In the genomic region with DNA sequence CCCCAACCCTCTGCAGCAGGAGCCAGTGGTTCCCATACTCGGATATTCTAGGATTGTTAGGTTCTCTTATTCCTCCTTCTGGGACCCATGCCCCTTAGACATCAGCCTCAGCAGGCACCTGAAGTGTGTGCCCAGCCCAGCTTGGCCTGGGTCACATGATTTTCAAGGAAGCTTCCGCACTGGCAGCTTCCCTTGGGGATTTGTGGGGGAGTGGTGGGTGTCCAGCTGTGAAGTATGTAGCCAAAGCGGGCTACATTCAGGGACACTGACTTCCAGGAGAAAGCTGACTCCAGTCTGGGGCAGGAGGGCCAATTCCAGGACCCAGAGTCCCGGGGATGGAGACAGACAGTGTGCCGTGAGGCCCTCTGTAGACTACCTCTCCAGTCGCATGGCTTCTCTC, we compare ENCODE assay signal across 8 cellular contexts. TPM values are rescaled to one million over a fixed set of nuclear protein-coding genes. Genes with fewer than 3 reads are reported as not detected.
DNase-seq lines count a peak whose midpoint lies in the region; ATAC-seq and TF ChIP-seq lines count a peak whose summit lies in the region.

No MANE protein-coding gene starts in this region.

- H3K4me3 ChIP-seq in left ventricle myocardium inferior (peak overlapping the region; percentile 81), fibroblast of villous mesenchyme (ENCODE audit: low read depth, low read length) (peak overlapping the region; percentile 73), ovary (peak overlapping the region; percentile 49)

- no peaks in the 10 kb centered on the region for H3K27me3 Mint-ChIP-seq in activated B cell treated with CpG ODN at 0.5 μM for 24 hours

- TF ChIP-seq EP300 in ovary (IDR thresholded peaks at IDR 0.05) = no peak

- H3K27ac ChIP-seq in left ventricle myocardium inferior (replicated peaks) (peak overlapping the region; percentile 97), ovary (peak overlapping the region; percentile 96 to 99)

- H3K4me1 Mint-ChIP-seq in activated B cell treated with CpG ODN at 0.5 μM for 24 hours = peaks cover 62% of the 10 kb centered on the region

- ATAC-seq in left cardiac atrium (no peak), activated B cell treated with CpG ODN at 0.5 μM for 24 hours (ENCODE audit: low read depth) (peak; percentile 20), GM19455 (IDR thresholded peaks at IDR 0.05; ENCODE audit: unreplicated experiment) (no peak), HG02571 (IDR thresholded peaks at IDR 0.05; ENCODE audit: unreplicated experiment) (no peak)

- WGBS in ovary, 3 donors = 0 to 1% (median 1%) methylated on average over 6 of the region's 6 CpGs

- H3K4me3 Mint-ChIP-seq in activated B cell treated with CpG ODN at 0.5 μM for 24 hours = peak overlapping the region; percentile 85

- H3K36me3 ChIP-seq in left ventricle myocardium inferior = no peaks in the 10 kb centered on the region
- no peaks in the 10 kb centered on the region for H3K36me3 ChIP-seq in ovary

- TF ChIP-seq POLR2A in ovary (IDR thresholded peaks at IDR 0.05) = no peak

- H3K4me1 ChIP-seq in left ventricle myocardium inferior = peaks cover 80% of the 10 kb centered on the region
- H3K4me1 ChIP-seq in ovary (ENCODE audit: insufficient read depth) = peaks cover 22% of the 10 kb centered on the region

- CTCF ChIA-PET in activated B cell treated with CpG ODN at 0.5 μM for 24 hours (lab: Charles Lee) = interaction anchor here (0.5 to 1.8 kb wide), 3 partner anchors 13 to 304 kb away, joined by 3 to 13 read pairs (median 4); partner anchors contain the start of gene PPRC1

- no peaks in the 10 kb centered on the region for H3K9me3 ChIP-seq in left ventricle myocardium inferior (replicated peaks)
- no peaks in the 10 kb centered on the region for H3K9me3 ChIP-seq in ovary

- H3K27me3 ChIP-seq in left ventricle myocardium inferior (ENCODE audit: low read depth) (no peaks in the 10 kb centered on the region), ovary (no peaks in the 10 kb centered on the region)

- POLR2A ChIA-PET in activated B cell treated with CpG ODN at 0.5 μM for 24 hours (lab: Charles Lee) = interaction anchor here (0.7 to 1.5 kb wide), 7 partner anchors 8 to 301 kb away, joined by 3 to 10 read pairs (median 6); partner anchors contain the start of genes OGA and PPRC1

- peak overlapping the region; percentile 94 for H3K27ac Mint-ChIP-seq in activated B cell treated with CpG ODN at 0.5 μM for 24 hours

- no peaks in the 10 kb centered on the region for H3K9me3 Mint-ChIP-seq in activated B cell treated with CpG ODN at 0.5 μM for 24 hours

- intact Hi-C loops in left ventricle myocardium inferior (cut with micrococcal nuclease) = no loop called here
- intact Hi-C loops in left cardiac atrium (cut with DNase I) = loop anchor here in 1 of 2 donors (5.0 kb wide), 1 partner anchor 47 kb away; no protein-coding TSS in a partner anchor
- intact Hi-C loops in activated B cell treated with CpG ODN at 0.5 μM for 24 hours (cut with micrococcal nuclease) = loop anchor here (1.0 to 5.0 kb wide), 3 partner anchors 54 to 523 kb away; partner anchors contain the start of genes HPS6, NPM3 and TRIM8
- intact Hi-C loops in ovary (cut with DNase I) = loop anchor here in 2 of 4 donors (5.0 to 10.0 kb wide), 2 partner anchors 52 to 54 kb away; partner anchors contain the start of gene HPS6 (in 2 of the 2)

- TF ChIP-seq CTCF in left ventricle myocardium inferior (IDR thresholded peaks at IDR 0.05; ENCODE audit: borderline replicate concordance) = no peak
- TF ChIP-seq CTCF in activated B cell treated with CpG ODN at 0.5 μM for 24 hours (IDR thresholded peaks at IDR 0.05) = no peak
- no peak for TF ChIP-seq CTCF in fibroblast of villous mesenchyme (IDR thresholded peaks at IDR 0.05; ENCODE audit: insufficient read depth, low read depth, low read length)
- TF ChIP-seq CTCF in ovary (IDR thresholded peaks at IDR 0.05) = no peak

- DNase-seq in left ventricle myocardium inferior (no peak), left cardiac atrium (no peak), activated B cell treated with CpG ODN at 0.5 μM for 24 hours (peak; percentile 59), fibroblast of villous mesenchyme (ENCODE audit: low read depth) (peak; percentile 50), ovary (peak; percentile 60 to 72 (median 70)), NOMO-1 treated with DMSO at 0.1 percent for 48 hours (lab: John Stamatoyannopoulos, UW; ENCODE audit: unreplicated experiment) (no peak)

- H3K36me3 Mint-ChIP-seq in activated B cell treated with CpG ODN at 0.5 μM for 24 hours (ENCODE audit: low read depth) = peaks cover 2% of the 10 kb centered on the region

RNA-seq across cellular contexts. Expression of gene LDB1, which starts 1.3 kb away (rescaled TPM):
- total RNA-seq in left ventricle myocardium inferior (52.2 TPM), left cardiac atrium (10 to 100 TPM; 44.3 to 48.6 TPM), activated B cell treated with CpG ODN at 0.5 μM for 24 hours (54.0 and 61.9 TPM in 2 replicates), fibroblast of villous mesenchyme (53.8 and 56.1 TPM in 2 replicates), ovary (100 to 1,000 TPM in 4 of 7 donors, 10 to 100 TPM in 3; 59.0 to 141 (median 113) TPM)
- 10 to 100 TPM; 72.0 to 93.2 TPM for polyA plus RNA-seq in ovary

RNA-seq across cellular contexts. Expression of gene PPRC1, which starts 14.0 kb away (rescaled TPM):
- total RNA-seq in left ventricle myocardium inferior = 12.1 TPM
- 10 to 100 TPM; 11.2 to 29.5 TPM for total RNA-seq in left cardiac atrium
- total RNA-seq in activated B cell treated with CpG ODN at 0.5 μM for 24 hours = 65.1 and 77.2 TPM in 2 replicates
- total RNA-seq in fibroblast of villous mesenchyme = 23.5 and 28.5 TPM in 2 replicates
- 10 to 100 TPM; 11.8 to 68.7 (median 44.5) TPM for total RNA-seq in ovary
- polyA plus RNA-seq in ovary = 10 to 100 TPM; 17.4 to 18.1 TPM

RNA-seq across cellular contexts. Expression of gene NOLC1, which starts 33.3 kb away (rescaled TPM):
- total RNA-seq in left ventricle myocardium inferior (28.3 TPM), left cardiac atrium (10 to 100 TPM; 26.3 to 37.6 TPM), activated B cell treated with CpG ODN at 0.5 μM for 24 hours (95.1 and 106 TPM in 2 replicates), fibroblast of villous mesenchyme (22.2 and 30.7 TPM in 2 replicates), ovary (10 to 100 TPM; 32.7 to 68.1 (median 50.2) TPM)
- polyA plus RNA-seq in ovary = 10 to 100 TPM; 32.0 to 88.8 TPM

RNA-seq across cellular contexts. Expression of gene HPS6, which starts 53.7 kb away (rescaled TPM):
- 9.3 TPM for total RNA-seq in left ventricle myocardium inferior
- total RNA-seq in left cardiac atrium = 10 to 100 TPM; 10.1 to 12.1 TPM
- 22.8 and 23.0 TPM in 2 replicates for total RNA-seq in activated B cell treated with CpG ODN at 0.5 μM for 24 hours
- 34.1 and 34.8 TPM in 2 replicates for total RNA-seq in fibroblast of villous mesenchyme
- total RNA-seq in ovary = 10 to 100 TPM; 14.4 to 20.9 (median 16.9) TPM
- polyA plus RNA-seq in ovary = 1 to 10 TPM; 2.6 to 7.6 TPM

Comparison
In these comparisons a context has a peak if more than half of its experiments do, and no peak if none do; other contexts are left out.
1. DNase-seq: peak in activated B cell treated with CpG ODN at 0.5 μM for 24 hours (single experiment), fibroblast of villous mesenchyme (single experiment) and ovary (5 of 5); none in left ventricle myocardium inferior (single experiment), left cardiac atrium (single experiment) and NOMO-1 treated with DMSO at 0.1 percent for 48 hours (single experiment).
2. Peak in every context shown above with its lines, with median percentiles within 50 percentile points of each other: H3K4me3 ChIP-seq.